Comparison of ENCODE assay signal across 25 cellular contexts in the genomic region with DNA sequence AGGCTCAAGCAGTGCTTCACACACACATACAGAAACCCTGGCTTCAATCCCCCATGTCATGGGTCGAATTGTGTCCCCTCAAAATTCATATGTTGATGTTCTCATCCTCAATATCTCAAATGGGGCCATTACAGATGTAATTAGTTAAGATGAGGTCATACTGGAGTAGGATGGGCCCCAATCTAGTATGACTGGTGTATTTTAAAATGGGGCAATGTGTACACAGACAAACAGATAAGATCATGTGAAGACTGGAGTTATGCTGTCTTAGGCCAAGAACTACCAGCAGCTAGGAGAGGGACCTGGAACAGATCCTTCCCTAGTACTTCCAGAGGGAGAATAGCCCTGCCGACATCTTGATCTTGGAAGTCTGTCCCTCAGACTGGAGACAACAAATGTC.
"Had no signal": no experiment of that assay in that cellular context is flagged by ENCODE, and none has a peak within 500 bp of the region (broad histone marks: within the 10 kb centered on the region; RNA-seq: fewer than 3 reads in every experiment).

No MANE protein-coding gene starts in this region.

- H3K4me3 ChIP-seq: coronary artery, dorsolateral prefrontal cortex, esophagus squamous epithelium, gastrocnemius medialis, heart right ventricle, left lung, lower lobe of right lung, mucosa of descending colon had no signal

- FAIRE-seq: endothelial cell of umbilical vein, islet of Langerhans, keratinocyte had no signal

- H3K36me3 ChIP-seq: esophagus squamous epithelium, gastrocnemius medialis, heart right ventricle, left lung, lower lobe of right lung had no signal

- H3K27me3 ChIP-seq: esophagus squamous epithelium, gastrocnemius medialis, left lung had no signal

- H3K27ac ChIP-seq: coronary artery, dorsolateral prefrontal cortex, esophagus squamous epithelium, gastrocnemius medialis, heart right ventricle, left lung, lower lobe of right lung had no signal

- DNase-seq: dermis blood vessel endothelial cell; dorsolateral prefrontal cortex; effector CD4-positive, alpha-beta T cell; effector memory CD4-positive, alpha-beta T cell; esophagus squamous epithelium; foreskin fibroblast; foreskin melanocyte; gastrocnemius medialis; glutamatergic neuron; head of caudate nucleus; heart right ventricle; hippocampal formation; left cardiac atrium; left lung; left ventricle myocardium superior; lower lobe of right lung; mesenchymal stem cell; mucosa of descending colon; naive B cell; naive thymus-derived CD8-positive, alpha-beta T cell had no signal

- H3K4me1 ChIP-seq: esophagus squamous epithelium, gastrocnemius medialis, heart right ventricle, left lung, lower lobe of right lung had no signal

- ATAC-seq: esophagus mucosa; gastrocnemius medialis; heart right ventricle; left cardiac atrium; left lung; left ventricle myocardium superior; lower lobe of right lung; mucosa of descending colon; naive thymus-derived CD8-positive, alpha-beta T cell had no signal

- H3K9me3 ChIP-seq: esophagus squamous epithelium, gastrocnemius medialis, heart right ventricle, left lung, lower lobe of right lung, mucosa of descending colon had no signal
